ENCODE assay signal across 8 cellular contexts in the genomic region with DNA sequence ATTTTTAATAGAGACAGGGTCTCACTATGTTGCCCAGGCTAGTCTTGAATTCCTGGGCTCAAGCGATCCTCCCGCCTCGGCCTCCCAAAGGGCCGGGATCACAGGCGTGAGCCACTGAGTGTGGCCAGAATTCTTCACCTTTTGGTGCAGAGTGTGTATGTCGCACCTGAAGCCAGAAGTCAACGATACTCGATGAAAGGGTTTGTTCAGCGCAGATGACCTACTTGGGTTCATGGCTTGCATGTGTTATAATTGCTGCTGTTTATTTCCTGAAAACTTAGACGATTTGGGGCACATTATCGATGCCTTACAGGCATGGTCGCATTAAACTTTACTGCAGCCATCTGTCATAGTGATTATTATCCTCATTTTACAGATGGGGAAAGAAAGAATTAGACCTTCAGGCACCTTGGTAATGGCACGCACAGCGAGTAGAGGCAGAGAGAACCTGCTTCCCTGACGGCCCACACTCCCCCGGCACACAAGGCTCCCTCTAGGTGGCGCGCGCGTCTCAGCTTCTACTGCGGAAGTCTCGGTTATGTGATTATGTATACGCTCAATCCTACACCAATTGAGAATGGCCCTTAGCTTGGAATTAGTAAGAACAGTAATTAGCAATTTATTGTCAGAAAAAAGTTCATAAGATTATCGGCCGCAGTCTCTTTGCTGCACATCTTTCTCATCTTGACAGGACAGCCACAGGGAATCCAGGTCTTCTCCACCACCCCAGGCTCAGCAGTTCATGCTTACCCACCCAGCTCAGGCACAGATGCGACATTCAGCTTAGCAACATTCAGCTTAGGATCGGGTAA.
A peak's percentile ranks its signal among the peaks of the same experiment; 100 is the strongest.
DNase-seq lines count a peak whose midpoint lies in the region; ATAC-seq and TF ChIP-seq lines count a peak whose summit lies in the region.

No MANE protein-coding gene starts in this region.

- intact Hi-C loops in left colon (cut with DNase I, micrococcal nuclease) = loop anchor here (5.0 to 10.0 kb wide), 2 partner anchors 545 to 548 kb away; no protein-coding TSS in a partner anchor

- TF ChIP-seq CTCF in AG09309 (IDR thresholded peaks at IDR 0.05; ENCODE audit: control insufficient read depth, insufficient read depth, low read depth, low read length, missing control alignments) (peak; percentile 95), cardiac fibroblast (IDR thresholded peaks at IDR 0.05; ENCODE audit: low read depth, low read length) (peak; percentile 96)

- DNase-seq in AG09309 (ENCODE audit: low read depth) = no peak
- DNase-seq in NCI-H446 (lab: John Stamatoyannopoulos, UW) = peak; percentile 62 to 76
- peak; percentile 67 for DNase-seq in activated CD4-positive, CD25-positive, alpha-beta regulatory T cell treated with anti-CD3 and anti-CD28 coated beads, Interleukin-2, amount 50 U/mL, for 16 hours (ENCODE audit: low read depth, low spot score)
- peak; percentile 80 to 83 for DNase-seq in cardiac fibroblast (ENCODE audit: low read depth in 2 of 2)
- DNase-seq in left colon = peak; percentile 80 to 96
- peak; percentile 70 to 78 (median 76) for DNase-seq in stimulated activated CD4-positive, alpha-beta T cell treated with anti-CD3 and anti-CD28 coated beads, Interleukin-1b, Interleukin-23, amount 100 ng/mL, for 24 hours (ENCODE audit: low read depth in 4 of 4, low spot score in 1 of 4)

- ATAC-seq in GM19035 (IDR thresholded peaks at IDR 0.05; ENCODE audit: unreplicated experiment) (peak; percentile 82), HG03342 (IDR thresholded peaks at IDR 0.05; ENCODE audit: unreplicated experiment) (peak; percentile 87), left colon (peak; percentile 92)

- H3K4me3 ChIP-seq in AG09309 (ENCODE audit: control insufficient read depth, low read depth, low read length) (no peak overlapping the region), cardiac fibroblast (replicated peaks in 1 of 2; ENCODE audit: low read depth in 2 of 2, low read length in 2 of 2) (no peak overlapping the region)
